10 cellular contexts compared by ENCODE assay signal in the genomic region with DNA sequence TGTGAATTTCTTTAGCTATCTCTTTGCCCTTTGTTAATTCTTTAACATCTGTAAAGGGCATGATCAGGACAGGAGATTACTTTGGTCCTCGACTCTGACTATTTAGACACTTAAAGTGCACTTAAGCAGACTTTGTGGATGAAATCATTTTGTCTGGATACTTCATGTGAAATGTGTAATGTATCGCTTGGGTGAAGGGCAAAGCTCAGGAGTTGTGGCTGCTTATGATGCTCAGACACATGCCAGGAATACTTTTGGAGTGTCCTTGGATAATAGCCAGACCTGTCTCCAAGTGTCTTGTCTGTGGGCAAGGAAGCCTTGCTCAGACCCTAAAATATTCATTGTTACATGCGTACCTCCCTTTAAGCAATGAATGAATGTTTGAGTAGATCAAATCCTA.
DNase-seq lines count a peak whose midpoint lies in the region; TF ChIP-seq lines count a peak whose summit lies in the region.
"Had no signal": no experiment of that assay in that cellular context is flagged by ENCODE, and none has a peak within 500 bp of the region (broad histone marks: within the 10 kb centered on the region; RNA-seq: fewer than 3 reads in every experiment).

No MANE protein-coding gene starts in this region.

- H3K4me3 ChIP-seq in fibroblast of lung (replicated peaks in 1 of 4; ENCODE audit: control extremely low read depth in 1 of 4, insufficient read depth in 1 of 4, low read depth in 3 of 4, low read length in 4 of 4): no peak overlapping the region
- H3K4me3 ChIP-seq in right atrium auricular region: no peak overlapping the region
- H3K4me3 ChIP-seq: GM12878 had no signal

- H2AFZ ChIP-seq in fibroblast of lung (ENCODE audit: low read length): no peak overlapping the region

- no peak overlapping the region for H3K4me3 Mint-ChIP-seq in osteocyte (ENCODE audit: unreplicated experiment)
- H3K4me3 Mint-ChIP-seq: neural crest cell had no signal

- H3K4me2 ChIP-seq in fibroblast of lung (ENCODE audit: extremely low read depth, insufficient read depth, low read length): no peak overlapping the region

- H4K20me1 ChIP-seq in fibroblast of lung (ENCODE audit: control insufficient read depth, extremely low read depth, insufficient read depth, low read length): no peaks in the 10 kb centered on the region

- H3K27me3 Mint-ChIP-seq in osteocyte (ENCODE audit: unreplicated experiment): no peaks in the 10 kb centered on the region

- H3K36me3 ChIP-seq in fibroblast of lung (ENCODE audit: control insufficient read depth, insufficient read depth, low read length): no peaks in the 10 kb centered on the region
- no peaks in the 10 kb centered on the region for H3K36me3 ChIP-seq in right atrium auricular region

- peak; percentile 25 for DNase-seq in Daoy (ENCODE audit: low read depth)
- DNase-seq in NCI-H524 (lab: John Stamatoyannopoulos, UW): peak; percentile 70 to 75
- peak; percentile 79 to 98 for DNase-seq in fibroblast of lung (ENCODE audit: low read depth in 2 of 2)
- no peak for DNase-seq in osteocyte (ENCODE audit: extremely low spot score, unreplicated experiment)
- DNase-seq in stimulated activated CD4-positive, alpha-beta T cell treated with anti-CD3 and anti-CD28 coated beads, Interleukin-4, amount 100 ng/mL, for 1 hour: no peak
- DNase-seq in posterior vena cava (ENCODE audit: low spot score): no peak
- no peak for DNase-seq in right atrium auricular region (ENCODE audit: low spot score)
- DNase-seq in NCI-H2171 treated with DMSO at 0.1 percent for 48 hours (lab: John Stamatoyannopoulos, UW): no peak

- H3K27ac Mint-ChIP-seq in osteocyte (ENCODE audit: unreplicated experiment): peak overlapping the region; percentile 85

- no peaks in the 10 kb centered on the region for H3K9me3 Mint-ChIP-seq in osteocyte (ENCODE audit: unreplicated experiment)

- H3K9ac ChIP-seq in fibroblast of lung (ENCODE audit: insufficient read depth, low read length): no peak overlapping the region

- H3K36me3 Mint-ChIP-seq in osteocyte (ENCODE audit: unreplicated experiment): peaks cover 8% of the 10 kb centered on the region

- peaks cover 60% of the 10 kb centered on the region for H3K4me1 Mint-ChIP-seq in osteocyte (ENCODE audit: unreplicated experiment)

- H3K27me3 ChIP-seq in fibroblast of lung (ENCODE audit: control insufficient read depth, insufficient read depth, low read length) (no peaks in the 10 kb centered on the region), right atrium auricular region (no peaks in the 10 kb centered on the region)

- H3K27ac ChIP-seq in fibroblast of lung (ENCODE audit: insufficient read depth, low read length): peak overlapping the region; percentile 53
- peak overlapping the region in 1 of 2 donors; percentile 70 for H3K27ac ChIP-seq in right atrium auricular region

- H3K79me2 ChIP-seq in fibroblast of lung (ENCODE audit: control insufficient read depth, insufficient read depth, low read length): peaks cover 69% of the 10 kb centered on the region

- intact Hi-C loops in posterior vena cava (cut with DNase I): no loop called here

- TF ChIP-seq CTCF in fibroblast of lung (conservative IDR thresholded peaks at IDR 0.05 in 1 of 2, IDR thresholded peaks at IDR 0.05 in 1 of 2; ENCODE audit: low read depth in 1 of 2, low read length in 2 of 2) (no peak), osteocyte (IDR thresholded peaks at IDR 0.05) (no peak), right atrium auricular region (IDR thresholded peaks at IDR 0.05) (no peak)

- H3K4me1 ChIP-seq in fibroblast of lung (ENCODE audit: control insufficient read depth, extremely low read depth, insufficient read depth, low read length) (peaks cover 6% of the 10 kb centered on the region), right atrium auricular region (peaks cover 0 to 29% of the 10 kb centered on the region in 2 donors)

- H3K9me3 ChIP-seq in fibroblast of lung (ENCODE audit: control insufficient read depth, insufficient read depth, low read depth, low read length) (no peaks in the 10 kb centered on the region), right atrium auricular region (no peaks in the 10 kb centered on the region)

Comparison
In these comparisons a context has a peak if more than half of its experiments do, and no peak if none do; other contexts are left out.
1. DNase-seq: peak in Daoy (single experiment), NCI-H524 (2 of 2) and fibroblast of lung (2 of 2); none in osteocyte (single experiment), stimulated activated CD4-positive, alpha-beta T cell treated with anti-CD3 and anti-CD28 coated beads, Interleukin-4, amount 100 ng/mL, for 1 hour (single experiment), posterior vena cava (single experiment), right atrium auricular region (single experiment) and NCI-H2171 treated with DMSO at 0.1 percent for 48 hours (single experiment).